1 cellular context compared by ENCODE assay signal in genomic region chr19:18300930-18301717, GRCh38.
TF ChIP-seq lines count a peak whose summit lies in the region.

No MANE protein-coding gene starts in this region.

TF ChIP-seq in HepG2, 621 proteins besides CTCF, POLR2A, EP300 and RAD21 (continued from another document):
- TF ChIP-seq BCLAF1 (IDR thresholded peaks at IDR 0.05) (no peak), ZGPAT (CRISPR knock-in tag; IDR thresholded peaks at IDR 0.05) (no peak), DRAP1 (CRISPR knock-in tag; IDR thresholded peaks at IDR 0.05) (peak; percentile 17; the same call in 1 of the 2 replicates), ZNF34 (CRISPR knock-in tag; IDR thresholded peaks at IDR 0.05; ENCODE audit: borderline replicate concordance) (no peak), PHF20 (CRISPR knock-in tag; IDR thresholded peaks at IDR 0.05) (peak; percentile 39; the same call in 1 of the 2 replicates), KMT2A (CRISPR knock-in tag; IDR thresholded peaks at IDR 0.05) (no peak), BRD4 (CRISPR knock-in tag; IDR thresholded peaks at IDR 0.05) (no peak), ESRRA (CRISPR knock-in tag; IDR thresholded peaks at IDR 0.05; ENCODE audit: low read depth) (peak; percentile 74; the same call in 1 of the 2 replicates), KDM3A (CRISPR knock-in tag; IDR thresholded peaks at IDR 0.05; ENCODE audit: low read depth) (0 out of 2 replicates have a peak, but pooled peaks have one; percentile 20), DMAP1 (CRISPR knock-in tag; IDR thresholded peaks at IDR 0.05) (no peak), SYNCRIP (IDR thresholded peaks at IDR 0.05; ENCODE audit: insufficient read depth, low read depth, low read length) (no peak), THAP9 (CRISPR knock-in tag; IDR thresholded peaks at IDR 0.05; ENCODE audit: borderline replicate concordance) (0 out of 2 replicates have a peak, but pooled peaks have one; percentile 25), ZSCAN29 (CRISPR knock-in tag; conservative IDR thresholded peaks at IDR 0.05) (no peak), CREB1 (IDR thresholded peaks at IDR 0.05) (no peak), CREB1 (CRISPR knock-in tag; IDR thresholded peaks at IDR 0.05) (no peak), ZNF543 (CRISPR knock-in tag; IDR thresholded peaks at IDR 0.05) (0 out of 2 replicates have a peak, but pooled peaks have one; percentile 37), ZNF609 (CRISPR knock-in tag; IDR thresholded peaks at IDR 0.05; ENCODE audit: borderline replicate concordance) (0 out of 2 replicates have a peak, but pooled peaks have one; percentile 38), DPF2 (CRISPR knock-in tag; IDR thresholded peaks at IDR 0.05; ENCODE audit: borderline replicate concordance, low read depth) (no peak), HNF1B (CRISPR knock-in tag; IDR thresholded peaks at IDR 0.05) (0 out of 2 replicates have a peak, but pooled peaks have one; percentile 42), MIER3 (CRISPR knock-in tag; IDR thresholded peaks at IDR 0.05; ENCODE audit: borderline replicate concordance) (0 out of 2 replicates have a peak, but pooled peaks have one; percentile 41), KDM5A (IDR thresholded peaks at IDR 0.05; ENCODE audit: borderline replicate concordance, low read length) (no peak), ZEB1 (IDR thresholded peaks at IDR 0.05; ENCODE audit: insufficient replicate concordance, low read depth) (no peak), KLF16 (CRISPR knock-in tag; IDR thresholded peaks at IDR 0.05) (no peak), GZF1 (CRISPR knock-in tag; IDR thresholded peaks at IDR 0.05) (no peak), YEATS4 (CRISPR knock-in tag; IDR thresholded peaks at IDR 0.05; ENCODE audit: borderline replicate concordance) (no peak), ZNF333 (CRISPR knock-in tag; IDR thresholded peaks at IDR 0.05; ENCODE audit: borderline replicate concordance) (no peak), PCBP1 (IDR thresholded peaks at IDR 0.05; ENCODE audit: borderline replicate concordance, low read depth, low read length) (no peak), ZNF672 (CRISPR knock-in tag; IDR thresholded peaks at IDR 0.05) (no peak), ZMAT3 (CRISPR knock-in tag; conservative IDR thresholded peaks at IDR 0.05) (no peak), PAXIP1 (CRISPR knock-in tag; conservative IDR thresholded peaks at IDR 0.05) (peak; percentile 33; the same call in 1 of the 2 replicates), ZNF737 (CRISPR knock-in tag; IDR thresholded peaks at IDR 0.05; ENCODE audit: borderline replicate concordance) (no peak), GTF3A (CRISPR knock-in tag; conservative IDR thresholded peaks at IDR 0.05) (no peak), ETV5 (CRISPR knock-in tag; IDR thresholded peaks at IDR 0.05; ENCODE audit: borderline replicate concordance) (no peak; the same call in 1 of the 2 replicates)
